ENCODE assay signal across 2 cellular contexts in the genomic region with DNA sequence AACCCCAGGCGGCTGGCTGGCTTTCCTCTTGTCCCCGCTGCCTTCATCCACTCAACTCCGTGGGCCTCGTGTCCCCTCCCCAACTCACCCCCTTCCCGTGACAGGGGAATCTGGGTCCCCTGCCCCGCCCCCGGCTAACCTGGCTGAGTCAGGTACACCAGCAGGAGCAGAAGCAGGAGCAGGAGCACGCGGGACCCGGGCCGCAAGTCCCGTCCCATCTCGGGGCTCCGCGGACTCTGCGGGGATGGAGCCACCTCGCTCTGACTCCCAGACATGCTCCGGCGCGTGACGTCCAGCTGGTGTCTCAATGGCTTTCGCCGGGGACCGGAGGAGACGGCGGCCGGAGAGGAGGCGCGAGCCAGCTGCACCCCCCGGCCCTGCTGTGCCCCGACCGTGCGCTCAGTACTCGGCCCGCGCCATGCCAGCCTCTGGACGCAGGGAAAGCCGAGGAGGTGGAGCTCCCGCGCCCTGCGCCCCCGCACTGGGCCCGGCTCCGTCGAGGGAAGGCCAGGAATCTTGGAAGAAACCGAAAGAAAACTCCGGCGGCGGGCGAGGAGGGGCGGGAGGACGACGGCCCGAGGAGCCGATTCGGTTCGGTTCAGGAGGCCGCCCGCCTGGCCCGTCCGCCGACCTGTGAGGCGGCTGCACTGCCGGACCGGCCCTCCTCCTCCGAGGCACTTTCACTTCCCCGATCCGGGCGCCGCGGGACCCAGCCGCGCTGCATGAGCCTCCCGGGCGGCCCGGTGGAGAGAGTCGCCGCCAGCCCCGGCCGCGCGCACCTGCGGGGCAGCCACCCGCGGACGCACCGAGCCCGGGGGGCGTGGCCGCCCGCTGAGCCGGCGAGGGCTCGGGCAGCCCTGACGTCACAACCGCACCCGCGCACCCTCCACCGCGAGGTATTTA.
TF ChIP-seq lines count a peak whose summit lies in the region.

A gene with protein sequence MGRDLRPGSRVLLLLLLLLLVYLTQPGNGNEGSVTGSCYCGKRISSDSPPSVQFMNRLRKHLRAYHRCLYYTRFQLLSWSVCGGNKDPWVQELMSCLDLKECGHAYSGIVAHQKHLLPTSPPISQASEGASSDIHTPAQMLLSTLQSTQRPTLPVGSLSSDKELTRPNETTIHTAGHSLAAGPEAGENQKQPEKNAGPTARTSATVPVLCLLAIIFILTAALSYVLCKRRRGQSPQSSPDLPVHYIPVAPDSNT (minus strand): TSS at position 807 of the 903 bp plus-strand sequence. CDS start 589 bp downstream, at position 218.
A gene with protein sequence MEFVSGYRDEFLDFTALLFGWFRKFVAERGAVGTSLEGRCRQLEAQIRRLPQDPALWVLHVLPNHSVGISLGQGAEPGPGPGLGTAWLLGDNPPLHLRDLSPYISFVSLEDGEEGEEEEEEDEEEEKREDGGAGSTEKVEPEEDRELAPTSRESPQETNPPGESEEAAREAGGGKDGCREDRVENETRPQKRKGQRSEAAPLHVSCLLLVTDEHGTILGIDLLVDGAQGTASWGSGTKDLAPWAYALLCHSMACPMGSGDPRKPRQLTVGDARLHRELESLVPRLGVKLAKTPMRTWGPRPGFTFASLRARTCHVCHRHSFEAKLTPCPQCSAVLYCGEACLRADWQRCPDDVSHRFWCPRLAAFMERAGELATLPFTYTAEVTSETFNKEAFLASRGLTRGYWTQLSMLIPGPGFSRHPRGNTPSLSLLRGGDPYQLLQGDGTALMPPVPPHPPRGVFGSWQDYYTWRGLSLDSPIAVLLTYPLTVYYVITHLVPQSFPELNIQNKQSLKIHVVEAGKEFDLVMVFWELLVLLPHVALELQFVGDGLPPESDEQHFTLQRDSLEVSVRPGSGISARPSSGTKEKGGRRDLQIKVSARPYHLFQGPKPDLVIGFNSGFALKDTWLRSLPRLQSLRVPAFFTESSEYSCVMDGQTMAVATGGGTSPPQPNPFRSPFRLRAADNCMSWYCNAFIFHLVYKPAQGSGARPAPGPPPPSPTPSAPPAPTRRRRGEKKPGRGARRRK (plus strand): TSS at position 712 of the 903 bp plus-strand sequence. CDS start 716 bp downstream, outside the sequence.

TF ChIP-seq in HEK293, 187 proteins besides CTCF, POLR2A, EP300 and RAD21 (continues in another document):
- TF ChIP-seq, protein P1, sequence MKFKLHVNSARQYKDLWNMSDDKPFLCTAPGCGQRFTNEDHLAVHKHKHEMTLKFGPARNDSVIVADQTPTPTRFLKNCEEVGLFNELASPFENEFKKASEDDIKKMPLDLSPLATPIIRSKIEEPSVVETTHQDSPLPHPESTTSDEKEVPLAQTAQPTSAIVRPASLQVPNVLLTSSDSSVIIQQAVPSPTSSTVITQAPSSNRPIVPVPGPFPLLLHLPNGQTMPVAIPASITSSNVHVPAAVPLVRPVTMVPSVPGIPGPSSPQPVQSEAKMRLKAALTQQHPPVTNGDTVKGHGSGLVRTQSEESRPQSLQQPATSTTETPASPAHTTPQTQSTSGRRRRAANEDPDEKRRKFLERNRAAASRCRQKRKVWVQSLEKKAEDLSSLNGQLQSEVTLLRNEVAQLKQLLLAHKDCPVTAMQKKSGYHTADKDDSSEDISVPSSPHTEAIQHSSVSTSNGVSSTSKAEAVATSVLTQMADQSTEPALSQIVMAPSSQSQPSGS (tag by site-specific recombination; IDR thresholded peaks at IDR 0.05; ENCODE audit: low read depth) = no peak
- TF ChIP-seq ZNF707 (tag by site-specific recombination; IDR thresholded peaks at IDR 0.05) = no peak
- peak; percentile 12; the same call in 1 of the 2 replicates for TF ChIP-seq ZNF121 (tag by site-specific recombination; IDR thresholded peaks at IDR 0.05)
- peak; percentile 56; the same call in 1 of the 2 replicates for TF ChIP-seq ZFP37 (tag by site-specific recombination; IDR thresholded peaks at IDR 0.05)
- no peak for TF ChIP-seq ZBTB8A (tag by site-specific recombination; IDR thresholded peaks at IDR 0.05)
- TF ChIP-seq ZNF600 (tag by site-specific recombination; IDR thresholded peaks at IDR 0.05) = peak; percentile 78
- TF ChIP-seq, protein P2, sequence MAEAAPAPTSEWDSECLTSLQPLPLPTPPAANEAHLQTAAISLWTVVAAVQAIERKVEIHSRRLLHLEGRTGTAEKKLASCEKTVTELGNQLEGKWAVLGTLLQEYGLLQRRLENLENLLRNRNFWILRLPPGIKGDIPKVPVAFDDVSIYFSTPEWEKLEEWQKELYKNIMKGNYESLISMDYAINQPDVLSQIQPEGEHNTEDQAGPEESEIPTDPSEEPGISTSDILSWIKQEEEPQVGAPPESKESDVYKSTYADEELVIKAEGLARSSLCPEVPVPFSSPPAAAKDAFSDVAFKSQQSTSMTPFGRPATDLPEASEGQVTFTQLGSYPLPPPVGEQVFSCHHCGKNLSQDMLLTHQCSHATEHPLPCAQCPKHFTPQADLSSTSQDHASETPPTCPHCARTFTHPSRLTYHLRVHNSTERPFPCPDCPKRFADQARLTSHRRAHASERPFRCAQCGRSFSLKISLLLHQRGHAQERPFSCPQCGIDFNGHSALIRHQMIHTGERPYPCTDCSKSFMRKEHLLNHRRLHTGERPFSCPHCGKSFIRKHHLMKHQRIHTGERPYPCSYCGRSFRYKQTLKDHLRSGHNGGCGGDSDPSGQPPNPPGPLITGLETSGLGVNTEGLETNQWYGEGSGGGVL (tag by site-specific recombination; IDR thresholded peaks at IDR 0.05) = no peak
- peak; percentile 93; the same call in 1 of the 2 replicates for TF ChIP-seq ZNF777 (tag by site-specific recombination; IDR thresholded peaks at IDR 0.05; ENCODE audit: borderline replicate concordance)
- no peak for TF ChIP-seq MEIS1 (CRISPR knock-in tag; IDR thresholded peaks at IDR 0.05; ENCODE audit: borderline replicate concordance)
- TF ChIP-seq ZNF341 (tag by site-specific recombination; IDR thresholded peaks at IDR 0.05; ENCODE audit: low read depth) = peak; percentile 20; the same call in 1 of the 2 replicates
- TF ChIP-seq WT1 (tag by site-specific recombination; IDR thresholded peaks at IDR 0.05) = 0 out of 2 replicates have a peak, but pooled peaks have one; percentile 14
- 0 out of 2 replicates have a peak, but pooled peaks have one; percentile 22 for TF ChIP-seq ZNF843 (tag by site-specific recombination; IDR thresholded peaks at IDR 0.05)
- peak; percentile 16; the same call in 1 of the 2 replicates for TF ChIP-seq GLIS2 (tag by site-specific recombination; IDR thresholded peaks at IDR 0.05)
- TF ChIP-seq OSR2 (tag by site-specific recombination; IDR thresholded peaks at IDR 0.05) = peak; percentile 28; the same call in 1 of the 2 replicates
- TF ChIP-seq ZBTB10 (tag by site-specific recombination; IDR thresholded peaks at IDR 0.05) = peak; percentile 48; the same call in 1 of the 2 replicates
- 0 out of 2 replicates have a peak, but pooled peaks have one; percentile 70 for TF ChIP-seq ZNF561 (tag by site-specific recombination; IDR thresholded peaks at IDR 0.05; ENCODE audit: borderline replicate concordance)
- TF ChIP-seq SP3 (tag by site-specific recombination; IDR thresholded peaks at IDR 0.05) = 0 out of 2 replicates have a peak, but pooled peaks have one; percentile 2

TF ChIP-seq in K562, 482 proteins besides CTCF, POLR2A, EP300 and RAD21 (continues in another document):
- TF ChIP-seq E2F6 (IDR thresholded peaks at IDR 0.05; ENCODE audit: borderline replicate concordance in 1 of 2, extremely low read depth in 1 of 2, insufficient read depth in 1 of 2, insufficient read length in 1 of 2, low read depth in 1 of 2, low read length in 1 of 2, poor library complexity in 1 of 2, severe bottlenecking in 1 of 2) = peak in 1 of 2 experiments; percentile 32
- no peak for TF ChIP-seq ZNF277 (CRISPR knock-in tag; IDR thresholded peaks at IDR 0.05; ENCODE audit: borderline replicate concordance)
- peak; percentile 55; the same call in 1 of the 2 replicates for TF ChIP-seq EGR1 (conservative IDR thresholded peaks at IDR 0.05)
- TF ChIP-seq TBL1XR1 (IDR thresholded peaks at IDR 0.05; ENCODE audit: low read length in 2 of 2) = no peak
- no peak for TF ChIP-seq ZBTB8A (IDR thresholded peaks at IDR 0.05; ENCODE audit: partially characterized antibody)
- 0 out of 2 replicates have a peak, but pooled peaks have one; percentile 17 for TF ChIP-seq MITF (IDR thresholded peaks at IDR 0.05)
- no peak for TF ChIP-seq MEF2A (IDR thresholded peaks at IDR 0.05; ENCODE audit: control insufficient read depth, low read depth, low read length)
- no peak for TF ChIP-seq MTF1 (CRISPR knock-in tag; IDR thresholded peaks at IDR 0.05; ENCODE audit: borderline replicate concordance)
- TF ChIP-seq, protein P3, sequence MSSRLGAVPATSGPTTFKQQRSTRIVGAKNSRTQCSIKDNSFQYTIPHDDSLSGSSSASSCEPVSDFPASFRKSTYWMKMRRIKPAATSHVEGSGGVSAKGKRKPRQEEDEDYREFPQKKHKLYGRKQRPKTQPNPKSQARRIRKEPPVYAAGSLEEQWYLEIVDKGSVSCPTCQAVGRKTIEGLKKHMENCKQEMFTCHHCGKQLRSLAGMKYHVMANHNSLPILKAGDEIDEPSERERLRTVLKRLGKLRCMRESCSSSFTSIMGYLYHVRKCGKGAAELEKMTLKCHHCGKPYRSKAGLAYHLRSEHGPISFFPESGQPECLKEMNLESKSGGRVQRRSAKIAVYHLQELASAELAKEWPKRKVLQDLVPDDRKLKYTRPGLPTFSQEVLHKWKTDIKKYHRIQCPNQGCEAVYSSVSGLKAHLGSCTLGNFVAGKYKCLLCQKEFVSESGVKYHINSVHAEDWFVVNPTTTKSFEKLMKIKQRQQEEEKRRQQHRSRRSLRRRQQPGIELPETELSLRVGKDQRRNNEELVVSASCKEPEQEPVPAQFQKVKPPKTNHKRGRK (tag; IDR thresholded peaks at IDR 0.05) = no peak
- TF ChIP-seq EZH2 (IDR thresholded peaks at IDR 0.05; ENCODE audit: borderline replicate concordance, low read depth, low read length) = peak; percentile 77; the same call in 1 of the 2 replicates
- TF ChIP-seq, protein P4, sequence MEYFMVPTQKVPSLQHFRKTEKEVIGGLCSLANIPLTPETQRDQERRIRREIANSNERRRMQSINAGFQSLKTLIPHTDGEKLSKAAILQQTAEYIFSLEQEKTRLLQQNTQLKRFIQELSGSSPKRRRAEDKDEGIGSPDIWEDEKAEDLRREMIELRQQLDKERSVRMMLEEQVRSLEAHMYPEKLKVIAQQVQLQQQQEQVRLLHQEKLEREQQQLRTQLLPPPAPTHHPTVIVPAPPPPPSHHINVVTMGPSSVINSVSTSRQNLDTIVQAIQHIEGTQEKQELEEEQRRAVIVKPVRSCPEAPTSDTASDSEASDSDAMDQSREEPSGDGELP (CRISPR knock-in tag; IDR thresholded peaks at IDR 0.05; ENCODE audit: borderline replicate concordance) = peak; percentile 86
- TF ChIP-seq ZEB2 (IDR thresholded peaks at IDR 0.05) = no peak
- TF ChIP-seq, protein P5, sequence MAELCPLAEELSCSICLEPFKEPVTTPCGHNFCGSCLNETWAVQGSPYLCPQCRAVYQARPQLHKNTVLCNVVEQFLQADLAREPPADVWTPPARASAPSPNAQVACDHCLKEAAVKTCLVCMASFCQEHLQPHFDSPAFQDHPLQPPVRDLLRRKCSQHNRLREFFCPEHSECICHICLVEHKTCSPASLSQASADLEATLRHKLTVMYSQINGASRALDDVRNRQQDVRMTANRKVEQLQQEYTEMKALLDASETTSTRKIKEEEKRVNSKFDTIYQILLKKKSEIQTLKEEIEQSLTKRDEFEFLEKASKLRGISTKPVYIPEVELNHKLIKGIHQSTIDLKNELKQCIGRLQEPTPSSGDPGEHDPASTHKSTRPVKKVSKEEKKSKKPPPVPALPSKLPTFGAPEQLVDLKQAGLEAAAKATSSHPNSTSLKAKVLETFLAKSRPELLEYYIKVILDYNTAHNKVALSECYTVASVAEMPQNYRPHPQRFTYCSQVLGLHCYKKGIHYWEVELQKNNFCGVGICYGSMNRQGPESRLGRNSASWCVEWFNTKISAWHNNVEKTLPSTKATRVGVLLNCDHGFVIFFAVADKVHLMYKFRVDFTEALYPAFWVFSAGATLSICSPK (IDR thresholded peaks at IDR 0.05; ENCODE audit: borderline replicate concordance) = no peak
- TF ChIP-seq YBX1 (IDR thresholded peaks at IDR 0.05) = no peak
- 0 out of 2 replicates have a peak, but pooled peaks have one; percentile 17 for TF ChIP-seq CTBP1 (IDR thresholded peaks at IDR 0.05; ENCODE audit: borderline replicate concordance)
- no peak for TF ChIP-seq THRAP3 (IDR thresholded peaks at IDR 0.05; ENCODE audit: borderline replicate concordance)
- 0 out of 2 replicates have a peak, but pooled peaks have one; percentile 7 for TF ChIP-seq USF2 (CRISPR knock-in tag; IDR thresholded peaks at IDR 0.05)
- TF ChIP-seq, protein P6, sequence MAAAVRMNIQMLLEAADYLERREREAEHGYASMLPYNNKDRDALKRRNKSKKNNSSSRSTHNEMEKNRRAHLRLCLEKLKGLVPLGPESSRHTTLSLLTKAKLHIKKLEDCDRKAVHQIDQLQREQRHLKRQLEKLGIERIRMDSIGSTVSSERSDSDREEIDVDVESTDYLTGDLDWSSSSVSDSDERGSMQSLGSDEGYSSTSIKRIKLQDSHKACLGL (CRISPR knock-in tag; IDR thresholded peaks at IDR 0.05; ENCODE audit: borderline replicate concordance, poor library complexity, severe bottlenecking) = no peak
- TF ChIP-seq CXXC5 (CRISPR knock-in tag; IDR thresholded peaks at IDR 0.05) = peak; percentile 42
- TF ChIP-seq CREM (IDR thresholded peaks at IDR 0.05; ENCODE audit: low read depth) = peak; percentile 34; the same call in 1 of the 2 replicates
